Comparison of ENCODE assay signal across 1 cellular context in the genomic region with DNA sequence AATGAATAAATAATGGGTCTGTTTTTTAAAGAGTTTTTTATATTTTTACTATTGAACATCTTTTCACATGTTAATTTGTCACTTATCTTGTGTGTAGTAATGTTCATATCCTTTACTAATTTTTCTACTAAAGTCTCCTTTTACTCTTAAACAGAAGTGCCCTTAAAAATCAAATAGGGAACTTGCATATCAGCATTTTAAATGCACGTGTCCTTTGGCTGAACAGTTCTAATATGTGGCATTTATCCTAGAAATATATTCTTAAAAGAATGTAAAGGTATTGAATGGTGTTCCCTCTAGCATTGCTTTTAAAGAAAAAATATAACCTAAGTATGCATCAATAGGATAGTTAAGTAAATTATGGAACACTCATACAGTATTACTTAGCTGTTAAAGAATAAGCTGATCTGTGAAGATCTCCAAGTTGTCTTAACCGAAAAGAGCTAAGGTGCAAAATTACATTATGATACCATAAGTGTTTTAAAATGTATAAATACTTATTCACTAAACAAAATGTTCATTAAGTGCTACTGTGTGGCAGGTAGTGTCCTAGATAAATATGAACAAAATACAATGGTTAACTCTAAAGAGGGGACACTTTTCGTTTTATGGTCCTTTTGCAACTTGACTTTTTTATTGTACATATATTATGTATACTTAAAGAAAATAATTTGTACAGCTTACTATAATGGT.
TF ChIP-seq lines count a peak whose summit lies in the region.

No MANE protein-coding gene starts in this region.

TF ChIP-seq in K562, 482 proteins besides CTCF, POLR2A, EP300 and RAD21:
- 0 out of 2 replicates have a peak, but pooled peaks have one; percentile 46 for TF ChIP-seq NFATC3 (IDR thresholded peaks at IDR 0.05)
- TF ChIP-seq HIVEP1 (CRISPR knock-in tag; IDR thresholded peaks at IDR 0.05) = no peak
- peak in 1 of 2 experiments; percentile 41 for TF ChIP-seq NCOA2 (IDR thresholded peaks at IDR 0.05; ENCODE audit: partially characterized antibody in 2 of 2)
- no peak for TF ChIP-seq KLF10 (CRISPR knock-in tag; IDR thresholded peaks at IDR 0.05)
- 0 out of 2 replicates have a peak, but pooled peaks have one; percentile 53 for TF ChIP-seq THRAP3 (IDR thresholded peaks at IDR 0.05; ENCODE audit: borderline replicate concordance)
- 0 out of 2 replicates have a peak, but pooled peaks have one; percentile 45 for TF ChIP-seq ILF3 (IDR thresholded peaks at IDR 0.05; ENCODE audit: borderline replicate concordance)
- TF ChIP-seq NR2C1 (IDR thresholded peaks at IDR 0.05) = 0 out of 2 replicates have a peak, but pooled peaks have one; percentile 17
- no peak for TF ChIP-seq NR2C1 (tag; IDR thresholded peaks at IDR 0.05)
- TF ChIP-seq KDM4B (IDR thresholded peaks at IDR 0.05; ENCODE audit: borderline replicate concordance in 2 of 2, low read depth in 1 of 2) = peak in 1 of 2 experiments; percentile 75; a peak in 1 of 4 replicates
- TF ChIP-seq XRCC4 (IDR thresholded peaks at IDR 0.05; ENCODE audit: extremely low read depth, insufficient read depth, insufficient read length) = no peak
- 0 out of 4 replicates have a peak, but pooled peaks of 1 of the 2 experiments have one; percentile 46 for TF ChIP-seq CSDE1 (IDR thresholded peaks at IDR 0.05)
- TF ChIP-seq, protein P1, sequence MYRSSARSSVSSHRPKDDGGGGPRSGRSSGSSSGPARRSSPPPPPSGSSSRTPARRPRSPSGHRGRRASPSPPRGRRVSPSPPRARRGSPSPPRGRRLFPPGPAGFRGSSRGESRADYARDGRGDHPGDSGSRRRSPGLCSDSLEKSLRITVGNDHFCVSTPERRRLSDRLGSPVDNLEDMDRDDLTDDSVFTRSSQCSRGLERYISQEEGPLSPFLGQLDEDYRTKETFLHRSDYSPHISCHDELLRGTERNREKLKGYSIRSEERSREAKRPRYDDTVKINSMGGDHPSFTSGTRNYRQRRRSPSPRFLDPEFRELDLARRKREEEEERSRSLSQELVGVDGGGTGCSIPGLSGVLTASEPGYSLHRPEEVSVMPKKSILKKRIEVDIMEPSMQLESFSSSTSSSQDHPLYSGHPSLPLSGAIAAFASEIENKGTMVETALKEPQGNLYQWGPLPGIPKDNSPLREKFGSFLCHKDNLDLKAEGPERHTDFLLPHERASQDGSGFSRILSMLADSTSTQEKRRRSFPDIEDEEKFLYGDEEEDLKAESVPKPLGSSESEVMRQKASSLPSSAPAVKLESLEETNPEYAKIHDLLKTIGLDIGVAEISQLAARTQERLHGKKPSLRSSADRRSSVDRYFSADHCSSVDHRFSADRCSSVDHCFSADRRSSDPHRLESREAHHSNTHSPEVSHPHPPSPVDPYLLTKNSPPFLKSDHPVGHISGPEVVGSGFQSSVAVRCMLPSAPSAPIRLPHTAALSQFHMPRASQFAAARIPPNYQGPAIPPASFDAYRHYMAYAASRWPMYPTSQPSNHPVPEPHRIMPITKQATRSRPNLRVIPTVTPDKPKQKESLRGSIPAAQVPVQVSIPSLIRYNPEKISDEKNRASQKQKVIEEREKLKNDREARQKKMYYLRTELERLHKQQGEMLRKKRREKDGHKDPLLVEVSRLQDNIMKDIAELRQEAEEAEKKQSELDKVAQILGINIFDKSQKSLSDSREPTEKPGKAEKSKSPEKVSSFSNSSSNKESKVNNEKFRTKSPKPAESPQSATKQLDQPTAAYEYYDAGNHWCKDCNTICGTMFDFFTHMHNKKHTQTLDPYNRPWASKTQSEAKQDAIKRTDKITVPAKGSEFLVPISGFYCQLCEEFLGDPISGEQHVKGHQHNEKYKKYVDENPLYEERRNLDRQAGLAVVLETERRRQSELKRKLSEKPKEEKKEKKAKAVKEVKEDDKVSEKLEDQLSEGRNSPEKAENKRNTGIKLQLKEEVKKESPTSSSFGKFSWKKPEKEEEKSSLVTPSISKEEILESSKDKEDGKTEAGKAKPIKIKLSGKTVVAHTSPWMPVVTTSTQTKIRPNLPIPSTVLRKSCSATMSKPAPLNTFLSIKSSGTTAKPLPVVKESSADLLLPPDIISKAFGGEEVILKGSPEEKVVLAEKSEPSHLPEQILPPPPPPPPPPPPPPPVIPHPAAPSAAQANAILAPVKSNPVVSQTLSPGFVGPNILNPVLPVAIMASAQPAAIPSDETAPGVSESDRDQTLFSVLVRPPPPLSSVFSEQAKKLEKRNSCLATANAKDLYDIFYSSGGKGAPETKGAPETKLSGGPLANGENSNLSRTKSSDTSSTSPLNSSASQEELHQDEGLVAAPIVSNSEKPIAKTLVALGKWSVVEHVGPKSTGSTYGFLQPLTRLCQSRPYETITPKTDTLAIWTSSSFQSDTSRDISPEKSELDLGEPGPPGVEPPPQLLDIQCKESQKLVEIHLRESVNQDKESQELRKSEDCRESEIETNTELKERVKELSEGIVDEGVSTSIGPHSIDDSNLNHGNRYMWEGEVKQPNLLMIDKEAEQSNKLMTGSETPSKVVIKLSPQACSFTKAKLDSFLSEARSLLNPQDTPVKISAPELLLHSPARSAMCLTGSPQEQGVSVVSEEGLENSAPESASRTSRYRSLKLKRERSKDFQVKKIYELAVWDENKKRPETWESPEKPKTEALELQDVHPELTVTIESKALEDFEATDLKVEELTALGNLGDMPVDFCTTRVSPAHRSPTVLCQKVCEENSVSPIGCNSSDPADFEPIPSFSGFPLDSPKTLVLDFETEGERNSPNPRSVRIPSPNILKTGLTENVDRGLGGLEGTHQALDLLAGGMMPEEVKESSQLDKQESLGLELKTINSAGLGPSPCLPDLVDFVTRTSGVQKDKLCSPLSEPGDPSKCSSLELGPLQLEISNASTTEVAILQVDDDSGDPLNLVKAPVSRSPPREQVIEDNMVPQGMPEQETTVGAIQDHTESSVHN (IDR thresholded peaks at IDR 0.05; ENCODE audit: borderline replicate concordance in 1 of 2, low read depth in 1 of 2) = 0 out of 4 replicates have a peak, but pooled peaks of 1 of the 2 experiments have one; percentile 21
- TF ChIP-seq ZNF764 (CRISPR knock-in tag; IDR thresholded peaks at IDR 0.05; ENCODE audit: low read depth) = no peak
- no peak for TF ChIP-seq SNRNP70 (optimal IDR thresholded peaks at IDR 0.05; ENCODE audit: low read depth, low read length)
- TF ChIP-seq, protein P2, sequence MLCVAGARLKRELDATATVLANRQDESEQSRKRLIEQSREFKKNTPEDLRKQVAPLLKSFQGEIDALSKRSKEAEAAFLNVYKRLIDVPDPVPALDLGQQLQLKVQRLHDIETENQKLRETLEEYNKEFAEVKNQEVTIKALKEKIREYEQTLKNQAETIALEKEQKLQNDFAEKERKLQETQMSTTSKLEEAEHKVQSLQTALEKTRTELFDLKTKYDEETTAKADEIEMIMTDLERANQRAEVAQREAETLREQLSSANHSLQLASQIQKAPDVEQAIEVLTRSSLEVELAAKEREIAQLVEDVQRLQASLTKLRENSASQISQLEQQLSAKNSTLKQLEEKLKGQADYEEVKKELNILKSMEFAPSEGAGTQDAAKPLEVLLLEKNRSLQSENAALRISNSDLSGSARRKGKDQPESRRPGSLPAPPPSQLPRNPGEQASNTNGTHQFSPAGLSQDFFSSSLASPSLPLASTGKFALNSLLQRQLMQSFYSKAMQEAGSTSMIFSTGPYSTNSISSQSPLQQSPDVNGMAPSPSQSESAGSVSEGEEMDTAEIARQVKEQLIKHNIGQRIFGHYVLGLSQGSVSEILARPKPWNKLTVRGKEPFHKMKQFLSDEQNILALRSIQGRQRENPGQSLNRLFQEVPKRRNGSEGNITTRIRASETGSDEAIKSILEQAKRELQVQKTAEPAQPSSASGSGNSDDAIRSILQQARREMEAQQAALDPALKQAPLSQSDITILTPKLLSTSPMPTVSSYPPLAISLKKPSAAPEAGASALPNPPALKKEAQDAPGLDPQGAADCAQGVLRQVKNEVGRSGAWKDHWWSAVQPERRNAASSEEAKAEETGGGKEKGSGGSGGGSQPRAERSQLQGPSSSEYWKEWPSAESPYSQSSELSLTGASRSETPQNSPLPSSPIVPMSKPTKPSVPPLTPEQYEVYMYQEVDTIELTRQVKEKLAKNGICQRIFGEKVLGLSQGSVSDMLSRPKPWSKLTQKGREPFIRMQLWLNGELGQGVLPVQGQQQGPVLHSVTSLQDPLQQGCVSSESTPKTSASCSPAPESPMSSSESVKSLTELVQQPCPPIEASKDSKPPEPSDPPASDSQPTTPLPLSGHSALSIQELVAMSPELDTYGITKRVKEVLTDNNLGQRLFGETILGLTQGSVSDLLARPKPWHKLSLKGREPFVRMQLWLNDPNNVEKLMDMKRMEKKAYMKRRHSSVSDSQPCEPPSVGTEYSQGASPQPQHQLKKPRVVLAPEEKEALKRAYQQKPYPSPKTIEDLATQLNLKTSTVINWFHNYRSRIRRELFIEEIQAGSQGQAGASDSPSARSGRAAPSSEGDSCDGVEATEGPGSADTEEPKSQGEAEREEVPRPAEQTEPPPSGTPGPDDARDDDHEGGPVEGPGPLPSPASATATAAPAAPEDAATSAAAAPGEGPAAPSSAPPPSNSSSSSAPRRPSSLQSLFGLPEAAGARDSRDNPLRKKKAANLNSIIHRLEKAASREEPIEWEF (CRISPR knock-in tag; IDR thresholded peaks at IDR 0.05) = peak; percentile 39; the same call in 1 of the 2 replicates
- TF ChIP-seq ZNF316 (IDR thresholded peaks at IDR 0.05) = peak; percentile 64
- no peak for TF ChIP-seq CREBBP (IDR thresholded peaks at IDR 0.05; ENCODE audit: low read depth, low read length)
- TF ChIP-seq ZFP30 (CRISPR knock-in tag; IDR thresholded peaks at IDR 0.05; ENCODE audit: borderline replicate concordance) = no peak
- TF ChIP-seq, protein P3, sequence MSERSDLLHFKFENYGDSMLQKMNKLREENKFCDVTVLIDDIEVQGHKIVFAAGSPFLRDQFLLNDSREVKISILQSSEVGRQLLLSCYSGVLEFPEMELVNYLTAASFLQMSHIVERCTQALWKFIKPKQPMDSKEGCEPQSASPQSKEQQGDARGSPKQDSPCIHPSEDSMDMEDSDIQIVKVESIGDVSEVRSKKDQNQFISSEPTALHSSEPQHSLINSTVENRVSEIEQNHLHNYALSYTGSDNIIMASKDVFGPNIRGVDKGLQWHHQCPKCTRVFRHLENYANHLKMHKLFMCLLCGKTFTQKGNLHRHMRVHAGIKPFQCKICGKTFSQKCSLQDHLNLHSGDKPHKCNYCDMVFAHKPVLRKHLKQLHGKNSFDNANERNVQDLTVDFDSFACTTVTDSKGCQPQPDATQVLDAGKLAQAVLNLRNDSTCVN (CRISPR knock-in tag; IDR thresholded peaks at IDR 0.05) = no peak
- TF ChIP-seq MECOM (CRISPR knock-in tag; IDR thresholded peaks at IDR 0.05) = 0 out of 2 replicates have a peak, but pooled peaks have one; percentile 20
- no peak for TF ChIP-seq EHMT2 (IDR thresholded peaks at IDR 0.05)
- no peak for TF ChIP-seq PHTF2 (CRISPR knock-in tag; IDR thresholded peaks at IDR 0.05)
- TF ChIP-seq, protein P4, sequence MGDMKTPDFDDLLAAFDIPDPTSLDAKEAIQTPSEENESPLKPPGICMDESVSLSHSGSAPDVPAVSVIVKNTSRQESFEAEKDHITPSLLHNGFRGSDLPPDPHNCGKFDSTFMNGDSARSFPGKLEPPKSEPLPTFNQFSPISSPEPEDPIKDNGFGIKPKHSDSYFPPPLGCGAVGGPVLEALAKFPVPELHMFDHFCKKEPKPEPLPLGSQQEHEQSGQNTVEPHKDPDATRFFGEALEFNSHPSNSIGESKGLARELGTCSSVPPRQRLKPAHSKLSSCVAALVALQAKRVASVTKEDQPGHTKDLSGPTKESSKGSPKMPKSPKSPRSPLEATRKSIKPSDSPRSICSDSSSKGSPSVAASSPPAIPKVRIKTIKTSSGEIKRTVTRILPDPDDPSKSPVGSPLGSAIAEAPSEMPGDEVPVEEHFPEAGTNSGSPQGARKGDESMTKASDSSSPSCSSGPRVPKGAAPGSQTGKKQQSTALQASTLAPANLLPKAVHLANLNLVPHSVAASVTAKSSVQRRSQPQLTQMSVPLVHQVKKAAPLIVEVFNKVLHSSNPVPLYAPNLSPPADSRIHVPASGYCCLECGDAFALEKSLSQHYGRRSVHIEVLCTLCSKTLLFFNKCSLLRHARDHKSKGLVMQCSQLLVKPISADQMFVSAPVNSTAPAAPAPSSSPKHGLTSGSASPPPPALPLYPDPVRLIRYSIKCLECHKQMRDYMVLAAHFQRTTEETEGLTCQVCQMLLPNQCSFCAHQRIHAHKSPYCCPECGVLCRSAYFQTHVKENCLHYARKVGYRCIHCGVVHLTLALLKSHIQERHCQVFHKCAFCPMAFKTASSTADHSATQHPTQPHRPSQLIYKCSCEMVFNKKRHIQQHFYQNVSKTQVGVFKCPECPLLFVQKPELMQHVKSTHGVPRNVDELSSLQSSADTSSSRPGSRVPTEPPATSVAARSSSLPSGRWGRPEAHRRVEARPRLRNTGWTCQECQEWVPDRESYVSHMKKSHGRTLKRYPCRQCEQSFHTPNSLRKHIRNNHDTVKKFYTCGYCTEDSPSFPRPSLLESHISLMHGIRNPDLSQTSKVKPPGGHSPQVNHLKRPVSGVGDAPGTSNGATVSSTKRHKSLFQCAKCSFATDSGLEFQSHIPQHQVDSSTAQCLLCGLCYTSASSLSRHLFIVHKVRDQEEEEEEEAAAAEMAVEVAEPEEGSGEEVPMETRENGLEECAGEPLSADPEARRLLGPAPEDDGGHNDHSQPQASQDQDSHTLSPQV (IDR thresholded peaks at IDR 0.05) = 0 out of 2 replicates have a peak, but pooled peaks have one; percentile 19
- TF ChIP-seq DACH1 (IDR thresholded peaks at IDR 0.05; ENCODE audit: partially characterized antibody) = no peak
- no peak for TF ChIP-seq SETDB1 (IDR thresholded peaks at IDR 0.05; ENCODE audit: low read length)
- peak; percentile 56; the same call in 1 of the 2 replicates for TF ChIP-seq C11orf30 (IDR thresholded peaks at IDR 0.05; ENCODE audit: low read depth)
- TF ChIP-seq TGIF2 (CRISPR knock-in tag; IDR thresholded peaks at IDR 0.05) = no peak
- TF ChIP-seq POLR2H (tag; IDR thresholded peaks at IDR 0.05; ENCODE audit: low read depth) = 0 out of 2 replicates have a peak, but pooled peaks have one; percentile 32
- TF ChIP-seq NCOR1 (IDR thresholded peaks at IDR 0.05) = peak; percentile 29; the same call in 1 of the 2 replicates
- TF ChIP-seq PCBP2 (IDR thresholded peaks at IDR 0.05; ENCODE audit: low read depth, low read length, poor library complexity, severe bottlenecking) = no peak
